Comparison of ENCODE assay signal across 10 cellular contexts in the genomic region with DNA sequence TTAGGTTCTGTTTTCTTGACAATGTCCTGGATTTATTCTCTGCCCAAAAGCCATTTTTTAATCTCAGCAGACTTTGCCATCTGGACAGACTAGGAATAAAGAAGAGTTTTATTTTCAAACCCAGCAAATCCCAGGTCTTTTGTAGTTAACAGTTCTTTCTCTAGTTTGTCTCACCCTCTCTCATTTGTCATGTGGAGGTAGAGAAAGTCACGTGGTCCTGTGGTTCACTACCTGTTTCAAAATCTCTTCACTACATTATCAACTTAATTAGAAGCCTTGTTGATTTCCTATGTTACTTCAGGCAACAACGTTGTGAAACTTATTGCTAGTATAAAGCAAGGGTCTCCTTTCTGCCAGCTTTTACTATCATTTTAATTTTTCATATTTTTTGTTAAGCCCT.
"Had no signal": no experiment of that assay in that cellular context is flagged by ENCODE, and none has a peak within 500 bp of the region (broad histone marks: within the 10 kb centered on the region; RNA-seq: fewer than 3 reads in every experiment).

No MANE protein-coding gene starts in this region.

- H3K4me1 ChIP-seq: HAP-1 had no signal

- H2AFZ ChIP-seq: GM23248, GM23338 had no signal

- H3K4me3 ChIP-seq: GM23248, GM23338, HAP-1 had no signal

- DNase-seq: GM23248, GOT3, H7, H9, HCEC 1CT, HFFc6 had no signal

- H3K27ac ChIP-seq: GM23248 had no signal

- H3K4me2 ChIP-seq: GM23338 had no signal

- ATAC-seq: GM23338, HCT116 had no signal

- H3K36me3 ChIP-seq: HAP-1 had no signal

- H3K9ac ChIP-seq: GM23248 had no signal

- FAIRE-seq: H1 had no signal

- H3K9me3 ChIP-seq: HAP-1 had no signal
